ENCODE assay signal across 27 cellular contexts in genomic region chr19:50861025-50861424, GRCh38. TPM values are rescaled to one million over a fixed set of nuclear protein-coding genes. Genes with fewer than 3 reads are reported as not detected.
"Had no signal": no experiment of that assay in that cellular context is flagged by ENCODE, and none has a peak within 500 bp of the region (broad histone marks: within the 10 kb centered on the region; RNA-seq: fewer than 3 reads in every experiment).

No MANE protein-coding gene starts in this region.

- H3K27ac ChIP-seq: PC-9, SK-N-MC had no signal

- DNase-seq: activated CD4-positive, alpha-beta memory T cell treated with anti-CD3 and anti-CD28 coated beads, Interleukin-2, amount 10 ng/mL, durations not matched to agents 7 days and 5 days; activated CD4-positive, alpha-beta T cell treated with anti-CD3 and anti-CD28 coated beads for 36 hours; activated CD4-positive, alpha-beta T cell treated with anti-CD3 and anti-CD28 coated beads, Interleukin-2, amount 50 U/mL, for 1 hour; activated CD4-positive, CD25-positive, alpha-beta regulatory T cell; activated gamma-delta T cell treated with Interleukin-2 at 50 U/mL for 16 hours; activated naive CD4-positive, alpha-beta T cell treated with anti-CD3 and anti-CD28 coated beads, Interleukin-2, amount 10 ng/mL, durations not matched to agents 7 days and 5 days; activated naive CD8-positive, alpha-beta T cell treated with anti-CD3 and anti-CD28 coated beads for 36 hours; activated T-cell treated with anti-CD3 and anti-CD28 coated beads, Interleukin-2, amount 50 U/mL, for 72 hours; anterior cingulate cortex; Kasumi-1; KBM-7; NCI-H1105; NCI-H1436; NCI-H1694 treated with DMSO at 0.1 percent for 48 hours; NCI-H2029 treated with DMSO at 0.1 percent for 48 hours; NCI-H345; NCI-H510A; NCI-H69; PC-9; T-cell; T-helper 2 cell; T1000 had no signal

- H3K4me3 ChIP-seq: PC-9, SK-N-MC had no signal

- FAIRE-seq: TTC549 had no signal

- ATAC-seq: activated CD4-positive, alpha-beta T cell treated with anti-CD3 and anti-CD28 coated beads for 36 hours; activated T-cell treated with anti-CD3 and anti-CD28 coated beads, Interleukin-2, amount 50 U/mL, for 72 hours; Right ventricle myocardium inferior; T-cell had no signal

RNA-seq across cellular contexts. Expression of gene KLK3, which starts 6.3 kb away (rescaled TPM):
- total RNA-seq: activated CD4-positive, alpha-beta memory T cell treated with anti-CD3 and anti-CD28 coated beads, Interleukin-2, amount 10 ng/mL, durations not matched to agents 7 days and 5 days; activated CD4-positive, alpha-beta T cell treated with anti-CD3 and anti-CD28 coated beads for 36 hours; activated CD8-positive, alpha-beta memory T cell treated with anti-CD3 and anti-CD28 coated beads for 36 hours; activated naive CD8-positive, alpha-beta T cell treated with anti-CD3 and anti-CD28 coated beads for 36 hours; activated T-cell treated with anti-CD3 and anti-CD28 coated beads, Interleukin-2, amount 50 U/mL, for 72 hours; activated T-helper 2 cell treated with anti-CD3 and anti-CD28 coated beads, Interferon-gamma antibody, Interleukin-2, Interleukin-4, amounts not matched to agents 10 μg/mL and 5 μg/mL and 100 μg/mL, durations not matched to agents 14 hours and 24 hours and 36 hours; PC-9; Right ventricle myocardium inferior; T-cell had no signal

RNA-seq across cellular contexts. Expression of gene KLK2, which starts 12.2 kb away (rescaled TPM):
- total RNA-seq: activated CD4-positive, alpha-beta T cell treated with anti-CD3 and anti-CD28 coated beads for 36 hours; activated CD8-positive, alpha-beta memory T cell treated with anti-CD3 and anti-CD28 coated beads for 36 hours; activated T-helper 2 cell treated with anti-CD3 and anti-CD28 coated beads, Interferon-gamma antibody, Interleukin-2, Interleukin-4, amounts not matched to agents 10 μg/mL and 5 μg/mL and 100 μg/mL, durations not matched to agents 14 hours and 24 hours and 36 hours; PC-9; Right ventricle myocardium inferior; T-cell had no signal

RNA-seq across cellular contexts. Expression of gene KLK15, which starts 27.7 kb away (rescaled TPM):
- total RNA-seq: activated CD4-positive, alpha-beta memory T cell treated with anti-CD3 and anti-CD28 coated beads, Interleukin-2, amount 10 ng/mL, durations not matched to agents 7 days and 5 days; activated CD4-positive, alpha-beta T cell treated with anti-CD3 and anti-CD28 coated beads for 36 hours; activated CD8-positive, alpha-beta memory T cell treated with anti-CD3 and anti-CD28 coated beads for 36 hours; activated naive CD8-positive, alpha-beta T cell treated with anti-CD3 and anti-CD28 coated beads for 36 hours; activated T-cell treated with anti-CD3 and anti-CD28 coated beads, Interleukin-2, amount 50 U/mL, for 72 hours; activated T-helper 2 cell treated with anti-CD3 and anti-CD28 coated beads, Interferon-gamma antibody, Interleukin-2, Interleukin-4, amounts not matched to agents 10 μg/mL and 5 μg/mL and 100 μg/mL, durations not matched to agents 14 hours and 24 hours and 36 hours; PC-9; Right ventricle myocardium inferior; T-cell had no signal

RNA-seq across cellular contexts. Expression of gene KLK1, which starts 37.4 kb away (rescaled TPM):
- total RNA-seq: PC-9 had no signal

RNA-seq across cellular contexts. Expression of gene KLK4, which starts 50.2 kb away (rescaled TPM):
- total RNA-seq: activated CD4-positive, alpha-beta memory T cell treated with anti-CD3 and anti-CD28 coated beads, Interleukin-2, amount 10 ng/mL, durations not matched to agents 7 days and 5 days; activated CD4-positive, alpha-beta T cell treated with anti-CD3 and anti-CD28 coated beads for 36 hours; activated CD8-positive, alpha-beta memory T cell treated with anti-CD3 and anti-CD28 coated beads for 36 hours; activated naive CD8-positive, alpha-beta T cell treated with anti-CD3 and anti-CD28 coated beads for 36 hours; activated T-cell treated with anti-CD3 and anti-CD28 coated beads, Interleukin-2, amount 50 U/mL, for 72 hours; activated T-helper 2 cell treated with anti-CD3 and anti-CD28 coated beads, Interferon-gamma antibody, Interleukin-2, Interleukin-4, amounts not matched to agents 10 μg/mL and 5 μg/mL and 100 μg/mL, durations not matched to agents 14 hours and 24 hours and 36 hours; PC-9; Right ventricle myocardium inferior; T-cell had no signal
